ENCODE assay signal across 23 cellular contexts in genomic region chr12:77723308-77723707, GRCh38.
"Had no signal": no experiment of that assay in that cellular context is flagged by ENCODE, and none has a peak within 500 bp of the region (broad histone marks: within the 10 kb centered on the region; RNA-seq: fewer than 3 reads in every experiment).

No MANE protein-coding gene starts in this region.

- H3K4me3 ChIP-seq: coronary artery, gastroesophageal sphincter, heart left ventricle, mucosa of descending colon, neural progenitor cell, right atrium auricular region, tibial nerve, vagina had no signal

- H3K27ac Mint-ChIP-seq: activated CD4-positive, alpha-beta T cell treated with anti-CD3 and anti-CD28 coated beads, Interleukin-2, amount 10 ng/mL, durations not matched to agents 24 days and 14 days; activated naive CD4-positive, alpha-beta T cell treated with anti-CD3 and anti-CD28 coated beads, Interleukin-2, amount 10 ng/mL, durations not matched to agents 7 days and 5 days; activated naive CD8-positive, alpha-beta T cell treated with anti-CD3 and anti-CD28 coated beads, Interleukin-2, amount 50 U/mL, for 24 hours; naive B cell; neural progenitor cell; progenitor cell of endocrine pancreas had no signal

- H3K27me3 Mint-ChIP-seq: activated CD4-positive, alpha-beta T cell treated with anti-CD3 and anti-CD28 coated beads, Interleukin-2, amount 10 ng/mL, durations not matched to agents 24 days and 14 days; activated naive CD4-positive, alpha-beta T cell treated with anti-CD3 and anti-CD28 coated beads, Interleukin-2, amount 10 ng/mL, durations not matched to agents 7 days and 5 days; activated naive CD8-positive, alpha-beta T cell treated with anti-CD3 and anti-CD28 coated beads, Interleukin-2, amount 50 U/mL, for 24 hours; naive B cell; progenitor cell of endocrine pancreas had no signal

- DNase-seq: activated CD4-positive, alpha-beta T cell treated with anti-CD3 and anti-CD28 coated beads, Interleukin-2, amount 10 ng/mL, durations not matched to agents 24 days and 14 days; activated CD8-positive, alpha-beta memory T cell treated with anti-CD3 and anti-CD28 coated beads, Interleukin-2, amount 50 U/mL, for 4 hours; activated naive CD4-positive, alpha-beta T cell treated with anti-CD3 and anti-CD28 coated beads, Interleukin-2, amount 10 ng/mL, durations not matched to agents 7 days and 5 days; activated naive CD8-positive, alpha-beta T cell treated with anti-CD3 and anti-CD28 coated beads, Interleukin-2, amount 50 U/mL, for 24 hours; activated T-cell treated with anti-CD3 and anti-CD28 coated beads, Interleukin-2, amount 50 U/mL, for 4 hours; anterior cingulate cortex; brain microvascular endothelial cell; heart left ventricle; left ventricle myocardium superior; mesenchymal stem cell; mucosa of descending colon; naive B cell; stimulated activated naive CD8-positive, alpha-beta T cell treated with anti-CD3 and anti-CD28 coated beads, Interleukin-15, Interleukin-2, amounts not matched to agents 100 U/mL and 50 U/mL, for 24 hours; substantia nigra; T-helper 9 cell had no signal

- H3K36me3 ChIP-seq: brain microvascular endothelial cell, gastroesophageal sphincter, heart left ventricle, neural progenitor cell, right atrium auricular region, tibial nerve, vagina had no signal

- ATAC-seq: activated naive CD8-positive, alpha-beta T cell treated with anti-CD3 and anti-CD28 coated beads, Interleukin-2, amount 50 U/mL, for 24 hours; activated T-cell treated with anti-CD3 and anti-CD28 coated beads, Interleukin-2, amount 50 U/mL, for 4 hours; esophagus mucosa; gastroesophageal sphincter; heart left ventricle; left ventricle myocardium superior; mucosa of descending colon; stimulated activated naive CD8-positive, alpha-beta T cell treated with anti-CD3 and anti-CD28 coated beads, Interleukin-15, Interleukin-2, amounts not matched to agents 100 U/mL and 50 U/mL, for 24 hours had no signal

- H3K36me3 Mint-ChIP-seq: activated naive CD4-positive, alpha-beta T cell treated with anti-CD3 and anti-CD28 coated beads, Interleukin-2, amount 10 ng/mL, durations not matched to agents 7 days and 5 days; naive B cell; neural progenitor cell had no signal

- H3K4me1 ChIP-seq: gastroesophageal sphincter, right atrium auricular region, tibial nerve, vagina had no signal

- H3K9me3 Mint-ChIP-seq: activated CD4-positive, alpha-beta T cell treated with anti-CD3 and anti-CD28 coated beads, Interleukin-2, amount 10 ng/mL, durations not matched to agents 24 days and 14 days; activated naive CD8-positive, alpha-beta T cell treated with anti-CD3 and anti-CD28 coated beads, Interleukin-2, amount 50 U/mL, for 24 hours had no signal

- H3K27me3 ChIP-seq: brain microvascular endothelial cell, gastroesophageal sphincter, heart left ventricle, neural progenitor cell, right atrium auricular region, tibial nerve, vagina had no signal

- H3K9ac ChIP-seq: neural progenitor cell had no signal

- H3K4me2 ChIP-seq: neural progenitor cell had no signal

- H3K9me3 ChIP-seq: mucosa of descending colon, vagina had no signal

- H3K4me1 Mint-ChIP-seq: activated CD4-positive, alpha-beta T cell treated with anti-CD3 and anti-CD28 coated beads, Interleukin-2, amount 10 ng/mL, durations not matched to agents 24 days and 14 days; activated naive CD4-positive, alpha-beta T cell treated with anti-CD3 and anti-CD28 coated beads, Interleukin-2, amount 10 ng/mL, durations not matched to agents 7 days and 5 days; activated naive CD8-positive, alpha-beta T cell treated with anti-CD3 and anti-CD28 coated beads, Interleukin-2, amount 50 U/mL, for 24 hours; naive B cell; neural progenitor cell had no signal

- H3K4me3 Mint-ChIP-seq: activated CD4-positive, alpha-beta T cell treated with anti-CD3 and anti-CD28 coated beads, Interleukin-2, amount 10 ng/mL, durations not matched to agents 24 days and 14 days; activated naive CD4-positive, alpha-beta T cell treated with anti-CD3 and anti-CD28 coated beads, Interleukin-2, amount 10 ng/mL, durations not matched to agents 7 days and 5 days; activated naive CD8-positive, alpha-beta T cell treated with anti-CD3 and anti-CD28 coated beads, Interleukin-2, amount 50 U/mL, for 24 hours; activated T-cell treated with anti-CD3 and anti-CD28 coated beads, Interleukin-2, amount 50 U/mL, for 4 hours; naive B cell; neural progenitor cell had no signal

- H2AFZ ChIP-seq: neural progenitor cell had no signal

- H3K27ac ChIP-seq: brain microvascular endothelial cell, coronary artery, gastroesophageal sphincter, heart left ventricle, neural progenitor cell, right atrium auricular region, tibial nerve, vagina had no signal
